Comparison of ENCODE assay signal across 23 cellular contexts in the genomic region with DNA sequence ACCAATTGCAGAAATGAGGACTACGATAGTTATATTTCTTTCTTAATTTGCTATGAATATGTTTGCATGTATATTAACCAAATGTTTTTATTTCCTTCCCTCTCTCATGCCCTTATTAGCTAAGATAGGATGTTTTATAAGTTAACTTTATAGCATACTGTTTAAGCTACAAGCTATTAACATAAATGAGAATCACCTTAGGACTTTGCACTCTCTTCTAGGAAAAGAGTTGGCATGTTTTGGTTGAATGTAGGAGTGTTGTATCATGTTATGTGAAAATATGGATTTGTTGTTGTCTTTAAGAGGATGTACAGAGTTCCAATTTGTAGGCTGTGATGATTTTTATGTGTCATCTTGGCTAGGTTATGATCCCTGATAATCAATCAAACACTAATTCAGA.
A peak's percentile ranks its signal among the peaks of the same experiment; 100 is the strongest.
DNase-seq lines count a peak whose midpoint lies in the region; ATAC-seq and TF ChIP-seq lines count a peak whose summit lies in the region.
"Had no signal": no experiment of that assay in that cellular context is flagged by ENCODE, and none has a peak within 500 bp of the region (broad histone marks: within the 10 kb centered on the region; RNA-seq: fewer than 3 reads in every experiment).

No MANE protein-coding gene starts in this region.

- H3K4me1 Mint-ChIP-seq in nephron progenitor cell, result no peaks in the 10 kb centered on the region
- H3K4me1 Mint-ChIP-seq: CD14-positive monocyte; CD4-positive, alpha-beta memory T cell; CD4-positive, CD25-positive, alpha-beta regulatory T cell; CD8-positive, alpha-beta memory T cell had no signal

- H3K27me3 ChIP-seq in foreskin keratinocyte, result no peaks in the 10 kb centered on the region
- H3K27me3 ChIP-seq: BE2C, BLaER1 had no signal

- no peak for TF ChIP-seq POLR2A in erythroblast (IDR thresholded peaks at IDR 0.05; ENCODE audit: low read length)

- H3K27ac Mint-ChIP-seq in nephron progenitor cell, result peak overlapping the region; percentile 22
- H3K27ac Mint-ChIP-seq: CD14-positive monocyte; CD4-positive, alpha-beta memory T cell; CD4-positive, CD25-positive, alpha-beta regulatory T cell; CD8-positive, alpha-beta memory T cell had no signal

- no peak overlapping the region for H3K27ac ChIP-seq in foreskin keratinocyte
- H3K27ac ChIP-seq: BLaER1 had no signal

- no peaks in the 10 kb centered on the region for H3K9me3 Mint-ChIP-seq in nephron progenitor cell

- TF ChIP-seq CTCF in nephron progenitor cell (IDR thresholded peaks at IDR 0.05), result no peak
- TF ChIP-seq CTCF in foreskin keratinocyte (conservative IDR thresholded peaks at IDR 0.05), result no peak

- ATAC-seq in left colon (peak; percentile 80), foreskin keratinocyte (no peak)
- ATAC-seq: GM12878 had no signal

- intact Hi-C loops in left colon (cut with DNase I, micrococcal nuclease), result no loop called here

- H3K27me3 Mint-ChIP-seq in nephron progenitor cell (ENCODE audit: low read depth, poor library complexity), result peaks cover 7% of the 10 kb centered on the region
- H3K27me3 Mint-ChIP-seq: CD4-positive, alpha-beta memory T cell; CD4-positive, CD25-positive, alpha-beta regulatory T cell; CD8-positive, alpha-beta memory T cell had no signal

- H3K4me3 Mint-ChIP-seq in nephron progenitor cell, result no peak overlapping the region
- H3K4me3 Mint-ChIP-seq: CD14-positive monocyte; CD4-positive, alpha-beta memory T cell; CD4-positive, CD25-positive, alpha-beta regulatory T cell; CD8-positive, alpha-beta memory T cell had no signal

- DNase-seq in left colon (no peak), nephron progenitor cell (no peak), foreskin keratinocyte (no peak), erythroblast (lab: John Stamatoyannopoulos, UW) (no peak)
- DNase-seq in stimulated activated CD4-positive, alpha-beta T cell treated with anti-CD3 and anti-CD28 coated beads, Interleukin-2, amount 100 ng/mL, for 48 hours, result no peak
- DNase-seq: 8988T; ACHN; BE2C; C1 segment of cervical spinal cord; CD4-positive, alpha-beta memory T cell; CD4-positive, CD25-positive, alpha-beta regulatory T cell; CD8-positive, alpha-beta memory T cell; COR-L47; DMS 273 treated with DMSO at 0.1 percent for 48 hours; DMS153; DMS53; DMS79; DND-41; EL; GDM1 had no signal

- H3K4me1 ChIP-seq in foreskin keratinocyte, result no peaks in the 10 kb centered on the region
- H3K4me1 ChIP-seq: BE2C, BLaER1 had no signal

- no peaks in the 10 kb centered on the region for H3K36me3 Mint-ChIP-seq in nephron progenitor cell (ENCODE audit: low read depth)
- H3K36me3 Mint-ChIP-seq: CD14-positive monocyte; CD4-positive, alpha-beta memory T cell; CD4-positive, CD25-positive, alpha-beta regulatory T cell; CD8-positive, alpha-beta memory T cell had no signal
